ENCODE assay signal across 9 cellular contexts in the genomic region with DNA sequence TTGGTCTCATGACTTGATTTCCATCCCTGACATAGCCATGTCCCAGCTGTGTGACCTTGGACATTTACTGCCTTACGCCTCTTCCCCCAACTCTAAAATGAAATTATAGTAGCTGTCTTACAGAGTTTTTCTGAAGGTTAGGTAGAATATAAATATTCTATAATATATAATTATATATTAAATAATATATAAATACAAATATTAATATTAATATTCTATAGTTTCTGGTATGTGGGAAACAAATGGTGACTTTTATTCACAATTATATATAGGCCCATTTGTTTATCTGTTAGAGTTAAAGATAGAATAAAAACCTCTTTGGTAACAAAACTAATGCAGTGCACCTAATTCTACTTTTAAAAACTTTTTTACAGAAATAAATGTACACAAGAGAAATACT. TPM values are rescaled to one million over a fixed set of nuclear protein-coding genes. Genes with fewer than 3 reads are reported as not detected.
DNase-seq lines count a peak whose midpoint lies in the region; ATAC-seq and TF ChIP-seq lines count a peak whose summit lies in the region.
"Had no signal": no experiment of that assay in that cellular context is flagged by ENCODE, and none has a peak within 500 bp of the region (broad histone marks: within the 10 kb centered on the region; RNA-seq: fewer than 3 reads in every experiment).

No MANE protein-coding gene starts in this region.

- no peaks in the 10 kb centered on the region for H4K20me1 ChIP-seq in PC-3 (ENCODE audit: low read length)

- no CpG with 5 or more reads among the region's 1 CpG for WGBS in endodermal cell (ENCODE audit: insufficient coverage in 1 of 2, insufficient read length in 1 of 2), 2 experiments

- no peak overlapping the region for H2AFZ ChIP-seq in PC-3 (ENCODE audit: low read length)

- H3K36me3 ChIP-seq in PC-3 (ENCODE audit: low read depth, low read length) = peaks cover 10% of the 10 kb centered on the region; the same call in 1 of the 2 replicates
- peaks cover 29% of the 10 kb centered on the region for H3K36me3 ChIP-seq in endodermal cell (ENCODE audit: control insufficient read depth, insufficient read depth, low read length)
- no peaks in the 10 kb centered on the region for H3K36me3 ChIP-seq in mucosa of descending colon (ENCODE audit: low read depth)

- CTCF ChIA-PET in activated naive CD4-positive, alpha-beta T cell treated with anti-CD3 and anti-CD28 coated beads, Interleukin-2, amount 10 ng/mL, durations not matched to agents 7 days and 5 days (lab: Charles Lee) = interaction anchor here (1.2 kb wide), 1 partner anchor 49 kb away, joined by 3 read pairs; no protein-coding TSS in a partner anchor
- CTCF ChIA-PET in PC-3 (lab: Charles Lee) = no interaction called here

- peaks cover 30% of the 10 kb centered on the region for H3K36me3 Mint-ChIP-seq in activated naive CD4-positive, alpha-beta T cell treated with anti-CD3 and anti-CD28 coated beads, Interleukin-2, amount 10 ng/mL, durations not matched to agents 7 days and 5 days
- peaks cover 30% of the 10 kb centered on the region for H3K36me3 Mint-ChIP-seq in endodermal cell (ENCODE audit: low read depth)
- H3K36me3 Mint-ChIP-seq in stimulated activated naive B cell treated with anti-CD40 and anti-IgM and Interleukin-4, amounts not matched to agents 10 μg/mL and 1 μg/mL and 100 μg/mL, for 72 hours = peaks cover 18 to 20% of the 10 kb centered on the region in 2 donors

- H3K9me2 ChIP-seq in PC-3 (replicated peaks; ENCODE audit: low read length) = no peaks in the 10 kb centered on the region

- H3K4me2 ChIP-seq in PC-3 (ENCODE audit: low read length) = peak overlapping the region; percentile 86

- H3K27me3 ChIP-seq in PC-3 (ENCODE audit: low read length) = no peaks in the 10 kb centered on the region
- H3K27me3 ChIP-seq in endodermal cell (ENCODE audit: control insufficient read depth, insufficient read depth, low read length, poor library complexity, severe bottlenecking) = no peaks in the 10 kb centered on the region

- BruUV-seq in PC-3 (replicated peaks; lab: Mats Ljungman, UMichigan) = no TSS peak

- DNase-seq in activated naive CD4-positive, alpha-beta T cell treated with anti-CD3 and anti-CD28 coated beads, Interleukin-2, amount 10 ng/mL, durations not matched to agents 7 days and 5 days = no peak
- DNase-seq in activated naive CD4-positive, alpha-beta T cell (lab: John Stamatoyannopoulos, UW) = no peak
- DNase-seq in PC-3 = no peak
- no peak for DNase-seq in endodermal cell
- no peak for DNase-seq in stimulated activated naive B cell treated with anti-CD40 and anti-IgM and Interleukin-4, amounts not matched to agents 10 μg/mL and 1 μg/mL and 100 μg/mL, for 72 hours
- DNase-seq in mucosa of descending colon = no peak
- no peak for DNase-seq in activated gamma-delta T cell treated with Interleukin-2 at 50 U/mL for 16 hours
- DNase-seq: activated CD8-positive, alpha-beta memory T cell treated with anti-CD3 and anti-CD28 coated beads, Interleukin-2, amount 50 U/mL, for 4 hours had no signal

- H3K27ac Mint-ChIP-seq in activated naive CD4-positive, alpha-beta T cell treated with anti-CD3 and anti-CD28 coated beads, Interleukin-2, amount 10 ng/mL, durations not matched to agents 7 days and 5 days = peak overlapping the region; percentile 45
- no peak overlapping the region for H3K27ac Mint-ChIP-seq in endodermal cell
- H3K27ac Mint-ChIP-seq in stimulated activated naive B cell treated with anti-CD40 and anti-IgM and Interleukin-4, amounts not matched to agents 10 μg/mL and 1 μg/mL and 100 μg/mL, for 72 hours = no peak overlapping the region

- intact Hi-C loops in PC-3 (cut with micrococcal nuclease) = loop anchor here (5.0 kb wide), 1 partner anchor 107 kb away; no protein-coding TSS in a partner anchor
- intact Hi-C loops in mucosa of descending colon (cut with DNase I, micrococcal nuclease) = loop anchor here in 1 of 2 donors (5.0 kb wide), 1 partner anchor 203 kb away; a partner anchor contains a TSS

- H3K27ac ChIP-seq in PC-3 (ENCODE audit: low read length) (no peak overlapping the region), endodermal cell (ENCODE audit: low read depth, low read length) (no peak overlapping the region)

- H3F3A ChIP-seq in PC-3 (ENCODE audit: low read length, unreplicated experiment) = no peaks in the 10 kb centered on the region

- peak overlapping the region; percentile 99 for H3K9ac ChIP-seq in PC-3 (ENCODE audit: low read length)
- no peak overlapping the region for H3K9ac ChIP-seq in endodermal cell (ENCODE audit: extremely low read depth, low read length, poor library complexity, severe bottlenecking)

- no peaks in the 10 kb centered on the region for H3K9me3 Mint-ChIP-seq in activated naive CD4-positive, alpha-beta T cell treated with anti-CD3 and anti-CD28 coated beads, Interleukin-2, amount 10 ng/mL, durations not matched to agents 7 days and 5 days
- H3K9me3 Mint-ChIP-seq in endodermal cell = no peaks in the 10 kb centered on the region
- no peaks in the 10 kb centered on the region for H3K9me3 Mint-ChIP-seq in stimulated activated naive B cell treated with anti-CD40 and anti-IgM and Interleukin-4, amounts not matched to agents 10 μg/mL and 1 μg/mL and 100 μg/mL, for 72 hours

- peaks cover 4% of the 10 kb centered on the region for H3K27me3 Mint-ChIP-seq in activated naive CD4-positive, alpha-beta T cell treated with anti-CD3 and anti-CD28 coated beads, Interleukin-2, amount 10 ng/mL, durations not matched to agents 7 days and 5 days
- H3K27me3 Mint-ChIP-seq in endodermal cell (ENCODE audit: insufficient read depth) = no peaks in the 10 kb centered on the region
- H3K27me3 Mint-ChIP-seq in stimulated activated naive B cell treated with anti-CD40 and anti-IgM and Interleukin-4, amounts not matched to agents 10 μg/mL and 1 μg/mL and 100 μg/mL, for 72 hours = no peaks in the 10 kb centered on the region

- no peak for TF ChIP-seq CTCF in PC-3 (conservative IDR thresholded peaks at IDR 0.05; ENCODE audit: low read depth, low read length)
- TF ChIP-seq CTCF in endodermal cell (conservative IDR thresholded peaks at IDR 0.05) = no peak
- TF ChIP-seq CTCF in mucosa of descending colon (IDR thresholded peaks at IDR 0.05) = no peak

- H3K4me1 ChIP-seq in PC-3 (ENCODE audit: insufficient read depth, low read length) = peaks cover 9% of the 10 kb centered on the region
- H3K4me1 ChIP-seq in endodermal cell (ENCODE audit: control insufficient read depth, insufficient read depth, low read length) = no peaks in the 10 kb centered on the region
- no peaks in the 10 kb centered on the region for H3K4me1 ChIP-seq in mucosa of descending colon (ENCODE audit: low read depth)

- H3K9me3 ChIP-seq in PC-3 (ENCODE audit: low read length) = no peaks in the 10 kb centered on the region
- H3K9me3 ChIP-seq in endodermal cell (ENCODE audit: control insufficient read depth, low read length) = no peaks in the 10 kb centered on the region
- H3K9me3 ChIP-seq in mucosa of descending colon = no peaks in the 10 kb centered on the region

- no peak for ATAC-seq in PC-3
- no peak for ATAC-seq in stimulated activated naive B cell treated with anti-CD40 and anti-IgM and Interleukin-4, amounts not matched to agents 10 μg/mL and 1 μg/mL and 100 μg/mL, for 72 hours (replicated peaks)
- ATAC-seq in mucosa of descending colon = no peak
- no peak for ATAC-seq in GM18870 (IDR thresholded peaks at IDR 0.05; ENCODE audit: unreplicated experiment)

- H3K4me3 Mint-ChIP-seq in activated naive CD4-positive, alpha-beta T cell treated with anti-CD3 and anti-CD28 coated beads, Interleukin-2, amount 10 ng/mL, durations not matched to agents 7 days and 5 days = peak overlapping the region; percentile 79
- peak overlapping the region; percentile 71 for H3K4me3 Mint-ChIP-seq in endodermal cell
- peak overlapping the region; percentile 61 to 75 for H3K4me3 Mint-ChIP-seq in stimulated activated naive B cell treated with anti-CD40 and anti-IgM and Interleukin-4, amounts not matched to agents 10 μg/mL and 1 μg/mL and 100 μg/mL, for 72 hours

- peaks cover 55% of the 10 kb centered on the region for H3K4me1 Mint-ChIP-seq in activated naive CD4-positive, alpha-beta T cell treated with anti-CD3 and anti-CD28 coated beads, Interleukin-2, amount 10 ng/mL, durations not matched to agents 7 days and 5 days
- peaks cover 16% of the 10 kb centered on the region for H3K4me1 Mint-ChIP-seq in endodermal cell
- H3K4me1 Mint-ChIP-seq in stimulated activated naive B cell treated with anti-CD40 and anti-IgM and Interleukin-4, amounts not matched to agents 10 μg/mL and 1 μg/mL and 100 μg/mL, for 72 hours = peaks cover 12 to 25% of the 10 kb centered on the region in 2 donors

- peak overlapping the region; percentile 77 for H3K4me3 ChIP-seq in PC-3 (ENCODE audit: low read length)
- H3K4me3 ChIP-seq in endodermal cell (ENCODE audit: low read length) = peak overlapping the region; percentile 99
- no peak overlapping the region for H3K4me3 ChIP-seq in mucosa of descending colon

- peaks cover 31% of the 10 kb centered on the region for H3K79me2 ChIP-seq in PC-3 (ENCODE audit: low read length)

- POLR2A ChIA-PET in PC-3 (lab: Charles Lee; ENCODE audit: unreplicated experiment) = interaction anchor here (0.5 kb wide), 1 partner anchor 276 kb away, joined by 3 read pairs; no protein-coding TSS in a partner anchor

RNA-seq across cellular contexts. Expression of a gene that starts 1.7 kb away (rescaled TPM):
- 31.9 and 41.1 TPM in 2 replicates for total RNA-seq in PC-3 (2014; rRNA removed)
- 10 to 100 TPM; 44.3 to 55.5 TPM for total RNA-seq in endodermal cell
- 44.1 TPM for polyA plus RNA-seq in endodermal cell (2013, experiment 1 of 2)
- 46.1 TPM for polyA plus RNA-seq in endodermal cell (2013, experiment 2 of 2)
- total RNA-seq in mucosa of descending colon = 10 to 100 TPM; 18.5 to 21.4 (median 20.1) TPM
